Comparison of ENCODE assay signal across 23 cellular contexts in the genomic region with DNA sequence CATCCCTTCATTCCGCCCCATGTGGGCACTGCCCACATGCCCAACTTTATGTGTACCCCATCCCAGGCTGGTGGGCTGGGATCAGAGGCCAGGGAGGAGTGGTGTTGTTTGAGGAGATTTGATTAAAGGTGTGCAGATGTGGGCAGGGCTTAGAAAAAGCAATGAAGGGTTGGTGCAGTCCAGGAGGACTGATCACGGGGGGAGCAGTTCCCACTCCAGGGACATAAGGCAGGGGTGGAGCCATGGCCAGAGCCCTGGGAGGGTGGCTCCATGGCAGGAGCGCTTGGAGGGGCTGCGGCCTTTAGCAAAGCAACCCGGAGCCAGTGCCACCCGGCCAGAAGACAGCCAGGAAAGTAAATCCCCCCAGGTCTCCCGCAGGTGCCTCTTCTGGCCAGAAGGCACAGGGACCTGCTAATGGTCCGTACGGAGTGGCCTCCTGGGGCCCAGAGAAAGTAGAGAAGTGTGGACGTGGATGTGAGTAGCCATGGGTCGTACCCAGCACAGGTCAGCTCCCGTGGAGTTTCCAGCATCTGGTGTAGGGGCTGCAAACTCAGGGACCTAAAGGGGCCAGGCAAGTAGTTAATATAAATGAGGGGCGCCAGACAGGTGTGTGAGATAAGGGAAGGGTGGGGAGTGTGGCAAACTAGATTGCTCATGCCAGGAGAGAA.
DNase-seq lines count a peak whose midpoint lies in the region; ATAC-seq, FAIRE-seq and TF ChIP-seq lines count a peak whose summit lies in the region.
"Had no signal": no experiment of that assay in that cellular context is flagged by ENCODE, and none has a peak within 500 bp of the region (broad histone marks: within the 10 kb centered on the region; RNA-seq: fewer than 3 reads in every experiment).

No MANE protein-coding gene starts in this region.

- no peaks in the 10 kb centered on the region for H3K9me3 Mint-ChIP-seq in activated naive CD4-positive, alpha-beta T cell treated with anti-CD3 and anti-CD28 coated beads, Interleukin-2, amount 10 ng/mL, durations not matched to agents 7 days and 5 days
- H3K9me3 Mint-ChIP-seq in brain (peaks cover 0 to 13% (median 4%) of the 10 kb centered on the region in 5 experiments), immature natural killer cell (no peaks in the 10 kb centered on the region)

- H3K9me3 ChIP-seq in pancreas, result no peaks in the 10 kb centered on the region
- no peaks in the 10 kb centered on the region for H3K9me3 ChIP-seq in upper lobe of right lung

- CTCF ChIA-PET in activated naive CD4-positive, alpha-beta T cell treated with anti-CD3 and anti-CD28 coated beads, Interleukin-2, amount 10 ng/mL, durations not matched to agents 7 days and 5 days (lab: Charles Lee), result no interaction called here

- 59 to 75% methylated on average over 12 to 13 of the region's 13 CpGs for WGBS in pancreas, 2 donors

- ATAC-seq in pancreas (peak in 3 of 4 donors; percentile 30 to 73 (median 73)), upper lobe of right lung (no peak), HG02678 (IDR thresholded peaks at IDR 0.05; ENCODE audit: unreplicated experiment) (no peak)
- ATAC-seq: Panc1 had no signal

- H3K27ac Mint-ChIP-seq in activated naive CD4-positive, alpha-beta T cell treated with anti-CD3 and anti-CD28 coated beads, Interleukin-2, amount 10 ng/mL, durations not matched to agents 7 days and 5 days, result no peak overlapping the region
- peak overlapping the region; percentile 60 to 77 (median 67) for H3K27ac Mint-ChIP-seq in brain
- H3K27ac Mint-ChIP-seq in immature natural killer cell, result no peak overlapping the region

- no peaks in the 10 kb centered on the region for H3K36me3 Mint-ChIP-seq in activated naive CD4-positive, alpha-beta T cell treated with anti-CD3 and anti-CD28 coated beads, Interleukin-2, amount 10 ng/mL, durations not matched to agents 7 days and 5 days
- no peaks in the 10 kb centered on the region for H3K36me3 Mint-ChIP-seq in brain
- H3K36me3 Mint-ChIP-seq in immature natural killer cell, result no peaks in the 10 kb centered on the region

- H3K27me3 ChIP-seq in pancreas, result no peaks in the 10 kb centered on the region
- H3K27me3 ChIP-seq in upper lobe of right lung, result no peaks in the 10 kb centered on the region

- no peak for FAIRE-seq in pancreas (lab: Jason Lieb, UNC)
- FAIRE-seq: GM12891 had no signal

- H3K36me3 ChIP-seq in pancreas (no peaks in the 10 kb centered on the region), upper lobe of right lung (no peaks in the 10 kb centered on the region)

- H3K4me3 Mint-ChIP-seq in activated naive CD4-positive, alpha-beta T cell treated with anti-CD3 and anti-CD28 coated beads, Interleukin-2, amount 10 ng/mL, durations not matched to agents 7 days and 5 days, result no peak overlapping the region
- H3K4me3 Mint-ChIP-seq in brain, result no peak overlapping the region
- H3K4me3 Mint-ChIP-seq in immature natural killer cell, result no peak overlapping the region

- H3K4me1 ChIP-seq in pancreas (no peaks in the 10 kb centered on the region), upper lobe of right lung (no peaks in the 10 kb centered on the region)

- H3K4me1 Mint-ChIP-seq in activated naive CD4-positive, alpha-beta T cell treated with anti-CD3 and anti-CD28 coated beads, Interleukin-2, amount 10 ng/mL, durations not matched to agents 7 days and 5 days, result no peaks in the 10 kb centered on the region
- H3K4me1 Mint-ChIP-seq in brain (peaks cover 18% of the 10 kb centered on the region), immature natural killer cell (no peaks in the 10 kb centered on the region)

- H3K27me3 Mint-ChIP-seq in activated naive CD4-positive, alpha-beta T cell treated with anti-CD3 and anti-CD28 coated beads, Interleukin-2, amount 10 ng/mL, durations not matched to agents 7 days and 5 days, result peaks cover 3% of the 10 kb centered on the region
- H3K27me3 Mint-ChIP-seq in brain (peaks cover 13% of the 10 kb centered on the region), immature natural killer cell (ENCODE audit: low read depth in 3 of 3) (peaks cover 3 to 7% (median 5%) of the 10 kb centered on the region in 3 donors)

- H3K27ac ChIP-seq in pancreas, result no peak overlapping the region
- H3K27ac ChIP-seq in upper lobe of right lung, result no peak overlapping the region
- H3K27ac ChIP-seq: RWPE1 had no signal

- intact Hi-C loops in pancreas (cut with DNase I) (no loop called here), upper lobe of right lung (cut with DNase I) (no loop called here)

- DNase-seq in activated naive CD4-positive, alpha-beta T cell treated with anti-CD3 and anti-CD28 coated beads, Interleukin-2, amount 10 ng/mL, durations not matched to agents 7 days and 5 days, result peak; percentile 3
- no peak for DNase-seq in activated naive CD4-positive, alpha-beta T cell treated with Interleukin-2 at 50 U/mL for 16 hours
- DNase-seq in pancreas (no peak), upper lobe of right lung (peak; percentile 58), GM03348 (ENCODE audit: low spot score) (no peak), immature natural killer cell (no peak)
- DNase-seq: DMS79, EL, GDM1, KBM-7, MV-4-11, NCI-H1436 treated with DMSO at 0.1 percent for 48 hours, NCI-H1930, NCI-H2107, NCI-H446, NCI-H524 treated with DMSO at 0.1 percent for 48 hours, NCI-H82, SHP77 treated with DMSO at 0.1 percent for 48 hours had no signal

- TF ChIP-seq CTCF in brain (conservative IDR thresholded peaks at IDR 0.05), result no peak
- TF ChIP-seq CTCF in pancreas (IDR thresholded peaks at IDR 0.05), result no peak
- no peak for TF ChIP-seq CTCF in upper lobe of right lung (IDR thresholded peaks at IDR 0.05)

- no peak overlapping the region for H3K4me3 ChIP-seq in pancreas
- no peak overlapping the region for H3K4me3 ChIP-seq in upper lobe of right lung

Comparison
In these comparisons a context has a peak if more than half of its experiments do, and no peak if none do; other contexts are left out.
1. DNase-seq: peak in activated naive CD4-positive, alpha-beta T cell treated with anti-CD3 and anti-CD28 coated beads, Interleukin-2, amount 10 ng/mL, durations not matched to agents 7 days and 5 days (single experiment) and upper lobe of right lung (single experiment); none in activated naive CD4-positive, alpha-beta T cell treated with Interleukin-2 at 50 U/mL for 16 hours (single experiment), pancreas (0 of 6), GM03348 (single experiment) and immature natural killer cell (0 of 3).
2. H3K27ac Mint-ChIP-seq: peak in brain (5 of 5); none in activated naive CD4-positive, alpha-beta T cell treated with anti-CD3 and anti-CD28 coated beads, Interleukin-2, amount 10 ng/mL, durations not matched to agents 7 days and 5 days (single experiment) and immature natural killer cell (0 of 6).
3. ATAC-seq: peak in pancreas (3 of 4); none in upper lobe of right lung (single experiment) and HG02678 (single experiment).